Comparison of ENCODE assay signal across 10 cellular contexts in genomic region chr2:62475172-62476011, GRCh38. TPM values are rescaled to one million over a fixed set of nuclear protein-coding genes. Genes with fewer than 3 reads are reported as not detected.
DNase-seq lines count a peak whose midpoint lies in the region; ATAC-seq, FAIRE-seq and TF ChIP-seq lines count a peak whose summit lies in the region.
"Had no signal": no experiment of that assay in that cellular context is flagged by ENCODE, and none has a peak within 500 bp of the region (broad histone marks: within the 10 kb centered on the region; RNA-seq: fewer than 3 reads in every experiment).

No MANE protein-coding gene starts in this region.

- H3K4me3 Mint-ChIP-seq in naive B cell, result peak overlapping the region in 7 of 8 donors; percentile 22 to 76 (median 50)

- H3K27me3 Mint-ChIP-seq in naive B cell, result peaks cover 5 to 33% (median 31%) of the 10 kb centered on the region in 3 donors

- ATAC-seq in naive B cell (ENCODE audit: low read depth in 2 of 2) (peak in 1 of 2 donors; percentile 43), GM19351 (IDR thresholded peaks at IDR 0.05; ENCODE audit: unreplicated experiment) (no peak)

- peaks cover 12 to 25% (median 19%) of the 10 kb centered on the region in 3 donors for H3K4me1 Mint-ChIP-seq in naive B cell

- peaks cover 0 to 2% (median 0%) of the 10 kb centered on the region in 7 donors for H3K9me3 Mint-ChIP-seq in naive B cell

- no peak for TF ChIP-seq POLR2A in H54 (IDR thresholded peaks at IDR 0.05; ENCODE audit: low read depth, low read length)

- no peak for FAIRE-seq in H54 (lab: Jason Lieb, UNC)
- FAIRE-seq: G401.6 had no signal

- DNase-seq in AG08395 (ENCODE audit: low spot score) (peak; percentile 51), NCI-H128 (lab: John Stamatoyannopoulos, UW; ENCODE audit: unreplicated experiment) (peak; percentile 23), dermis microvascular lymphatic vessel endothelial cell (ENCODE audit: low read depth in 2 of 2) (peak; percentile 54 to 92), naive B cell (no peak), NCI-H82 treated with DMSO at 0.1 percent for 48 hours (lab: John Stamatoyannopoulos, UW; ENCODE audit: unreplicated experiment) (no peak), H54 (ENCODE audit: insufficient read length, low spot score) (no peak), amniotic stem cell (lab: John Stamatoyannopoulos, UW) (no peak)
- DNase-seq: NCI-H146 had no signal

- H3K36me3 Mint-ChIP-seq in naive B cell, result no peaks in the 10 kb centered on the region

- H3K27ac Mint-ChIP-seq in naive B cell, result peak overlapping the region in 2 of 6 donors; percentile 53 to 86

RNA-seq across cellular contexts. Expression of gene TMEM17, which starts 30.6 kb away (rescaled TPM):
- 1.3 and 2.0 TPM in 2 replicates for total RNA-seq in dermis microvascular lymphatic vessel endothelial cell
- not detected for polyA plus RNA-seq in naive B cell (ENCODE audit: low read depth in 6 of 6)

Comparison
In these comparisons a context has a peak if more than half of its experiments do, and no peak if none do; other contexts are left out.
1. DNase-seq: peak in AG08395 (single experiment), NCI-H128 (single experiment) and dermis microvascular lymphatic vessel endothelial cell (2 of 2); none in naive B cell (single experiment), NCI-H82 treated with DMSO at 0.1 percent for 48 hours (single experiment), H54 (single experiment) and amniotic stem cell (single experiment).